Comparison of ENCODE assay signal across 8 cellular contexts in the genomic region with DNA sequence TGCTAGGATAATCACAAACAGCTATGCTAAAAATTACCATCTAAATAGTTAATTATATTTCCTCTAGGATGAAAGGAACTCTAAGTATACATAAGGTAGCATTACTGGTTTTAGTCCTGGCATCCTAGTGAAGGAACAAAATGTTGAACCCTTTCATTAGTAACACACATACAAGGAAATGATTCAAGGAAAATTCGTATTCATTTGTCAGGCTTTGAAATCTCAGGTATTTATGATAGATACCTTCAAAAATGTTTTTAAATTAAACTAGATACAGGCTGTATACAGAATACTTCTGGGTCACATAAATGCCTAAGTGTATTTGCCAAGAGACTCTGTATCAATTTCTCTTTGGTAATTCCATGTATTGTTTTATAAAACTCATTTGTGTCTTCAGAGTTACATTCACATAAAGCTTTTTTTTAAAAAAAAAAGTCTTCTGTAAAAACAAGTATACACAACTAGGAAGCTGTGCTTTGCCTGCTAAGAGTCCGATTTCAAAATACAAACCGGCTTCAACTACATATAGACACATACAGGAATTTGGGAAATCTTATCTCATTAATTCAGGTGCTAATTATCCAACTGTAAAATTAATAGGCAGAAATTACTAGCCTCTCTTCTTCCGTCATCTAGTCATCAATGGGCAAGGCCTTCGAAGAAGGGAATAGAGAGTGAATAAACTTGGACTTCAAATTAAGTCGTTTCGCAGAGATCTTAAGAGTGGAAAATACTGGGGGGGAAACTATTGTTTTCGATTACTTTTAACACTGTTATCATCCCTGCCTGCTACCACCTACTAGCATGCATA. TPM values are rescaled to one million over a fixed set of nuclear protein-coding genes. Genes with fewer than 3 reads are reported as not detected.
DNase-seq lines count a peak whose midpoint lies in the region; ATAC-seq and TF ChIP-seq lines count a peak whose summit lies in the region.

No MANE protein-coding gene starts in this region.

- H3K4me3 Mint-ChIP-seq in IgD-negative memory B cell (peak overlapping the region; percentile 96 to 100 (median 99)), chondrocyte (ENCODE audit: unreplicated experiment) (peak overlapping the region; percentile 95)
- peak overlapping the region; percentile 96 for H3K4me3 Mint-ChIP-seq in natural killer cell treated with Interleukin-12 subunit alpha and Interleukin-12 subunit beta and Interleukin-15 and Interleukin-18, amount 100 ng/mL, for 72 hours

- H3K9me3 ChIP-seq in BE2C, result no peaks in the 10 kb centered on the region

- no peak for ATAC-seq in natural killer cell treated with Interleukin-12 subunit alpha and Interleukin-12 subunit beta and Interleukin-15 and Interleukin-18, amount 100 ng/mL, for 72 hours
- ATAC-seq in HG02759 (IDR thresholded peaks at IDR 0.05; ENCODE audit: unreplicated experiment) (no peak), GM18858 (IDR thresholded peaks at IDR 0.05; ENCODE audit: unreplicated experiment) (no peak), GM18907 (IDR thresholded peaks at IDR 0.05; ENCODE audit: unreplicated experiment) (no peak)

- no peak for DNase-seq in BE2C
- no peak for DNase-seq in chondrocyte (ENCODE audit: low spot score)
- DNase-seq in natural killer cell treated with Interleukin-12 subunit alpha and Interleukin-12 subunit beta and Interleukin-15 and Interleukin-18, amount 100 ng/mL, for 72 hours (ENCODE audit: low spot score), result no peak
- DNase-seq in NCI-H1436 (lab: John Stamatoyannopoulos, UW), result no peak

- peak overlapping the region; percentile 95 for H3K4me3 ChIP-seq in BE2C (ENCODE audit: low read depth, low read length)

- H3K4me1 Mint-ChIP-seq in IgD-negative memory B cell, result peaks cover 31 to 40% (median 33%) of the 10 kb centered on the region in 3 donors
- H3K4me1 Mint-ChIP-seq in chondrocyte (ENCODE audit: low read depth), result peaks cover 39% of the 10 kb centered on the region
- H3K4me1 Mint-ChIP-seq in natural killer cell treated with Interleukin-12 subunit alpha and Interleukin-12 subunit beta and Interleukin-15 and Interleukin-18, amount 100 ng/mL, for 72 hours (ENCODE audit: low read depth in 2 of 2), result peaks cover 24 to 34% of the 10 kb centered on the region in 2 donors

- TF ChIP-seq CTCF in BE2C (IDR thresholded peaks at IDR 0.05; ENCODE audit: low read depth, low read length), result no peak
- no peak for TF ChIP-seq CTCF in chondrocyte (IDR thresholded peaks at IDR 0.05)

- no peaks in the 10 kb centered on the region for H3K27me3 ChIP-seq in BE2C

- peaks cover 3% of the 10 kb centered on the region for H3K36me3 Mint-ChIP-seq in IgD-negative memory B cell
- H3K36me3 Mint-ChIP-seq in chondrocyte (ENCODE audit: low read depth), result no peaks in the 10 kb centered on the region
- peaks cover 9% of the 10 kb centered on the region for H3K36me3 Mint-ChIP-seq in natural killer cell treated with Interleukin-12 subunit alpha and Interleukin-12 subunit beta and Interleukin-15 and Interleukin-18, amount 100 ng/mL, for 72 hours

- no peaks in the 10 kb centered on the region for H3K4me1 ChIP-seq in BE2C

- H3K9me3 Mint-ChIP-seq in IgD-negative memory B cell, result no peaks in the 10 kb centered on the region
- no peaks in the 10 kb centered on the region for H3K9me3 Mint-ChIP-seq in chondrocyte (ENCODE audit: low read depth)
- H3K9me3 Mint-ChIP-seq in natural killer cell treated with Interleukin-12 subunit alpha and Interleukin-12 subunit beta and Interleukin-15 and Interleukin-18, amount 100 ng/mL, for 72 hours, result no peaks in the 10 kb centered on the region

- H3K27me3 Mint-ChIP-seq in IgD-negative memory B cell, result no peaks in the 10 kb centered on the region
- no peaks in the 10 kb centered on the region for H3K27me3 Mint-ChIP-seq in chondrocyte (ENCODE audit: low read depth)
- no peaks in the 10 kb centered on the region for H3K27me3 Mint-ChIP-seq in natural killer cell treated with Interleukin-12 subunit alpha and Interleukin-12 subunit beta and Interleukin-15 and Interleukin-18, amount 100 ng/mL, for 72 hours

- H3K36me3 ChIP-seq in BE2C, result no peaks in the 10 kb centered on the region

- H3K27ac Mint-ChIP-seq in IgD-negative memory B cell (peak overlapping the region; percentile 97 to 100 (median 99)), chondrocyte (ENCODE audit: unreplicated experiment) (peak overlapping the region; percentile 96)
- H3K27ac Mint-ChIP-seq in natural killer cell treated with Interleukin-12 subunit alpha and Interleukin-12 subunit beta and Interleukin-15 and Interleukin-18, amount 100 ng/mL, for 72 hours, result peak overlapping the region; percentile 76 to 97

RNA-seq across cellular contexts. Expression of a gene that starts 1.3 kb away (rescaled TPM):
- polyA plus RNA-seq in BE2C (2012; ENCODE audit: insufficient read depth, insufficient read length, low read depth), result 5.2 TPM
- polyA plus RNA-seq in IgD-negative memory B cell, result 31.5 TPM
- 54.3 to 78.5 TPM (median 55.3 TPM) in 3 replicates for total RNA-seq in chondrocyte
- total RNA-seq in natural killer cell treated with Interleukin-12 subunit alpha and Interleukin-12 subunit beta and Interleukin-15 and Interleukin-18, amount 100 ng/mL, for 72 hours, result 10 to 100 TPM; 33.9 to 39.2 TPM
